In the genomic region with DNA sequence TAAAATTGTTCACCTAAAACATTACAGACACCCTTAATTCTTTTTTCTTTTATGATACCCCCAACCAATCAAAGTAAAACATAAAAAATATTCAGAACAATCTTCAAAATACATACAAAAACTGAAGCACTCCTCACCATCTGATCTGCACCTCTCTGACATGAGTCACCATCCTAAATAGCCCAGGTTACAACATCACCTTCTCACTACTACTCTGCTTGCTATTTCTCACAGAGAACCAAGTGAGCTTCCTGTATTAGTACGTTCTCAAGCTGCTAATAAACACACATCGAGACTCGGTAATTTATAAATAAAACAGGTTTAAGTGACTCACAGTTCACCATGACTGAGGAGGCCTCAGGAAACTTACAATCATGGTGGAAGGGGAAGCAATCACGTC, we compare ENCODE assay signal across 31 cellular contexts.
"Had no signal": no experiment of that assay in that cellular context is flagged by ENCODE, and none has a peak within 500 bp of the region (broad histone marks: within the 10 kb centered on the region; RNA-seq: fewer than 3 reads in every experiment).

No MANE protein-coding gene starts in this region.

- H3K27me3 ChIP-seq: breast epithelium, MG63 had no signal

- H3K27ac Mint-ChIP-seq: activated CD4-positive, alpha-beta memory T cell treated with anti-CD3 and anti-CD28 coated beads, Interleukin-2, amount 10 ng/mL, durations not matched to agents 7 days and 5 days; activated naive CD4-positive, alpha-beta T cell treated with anti-CD3 and anti-CD28 coated beads, Interleukin-2, amount 50 U/mL, for 24 hours; activated T-cell treated with anti-CD3 and anti-CD28 coated beads, Interleukin-2, amount 50 U/mL, for 24 hours; activated T-helper 1 cell treated with anti-CD3 and anti-CD28 coated beads, Interleukin-12 subunit alpha, Interleukin-12 subunit beta, Interleukin-2, Interleukin-4 antibody, amounts not matched to agents 30 ng/mL and 10 ng/mL and 1 ng/mL, durations not matched to agents 14 hours and 24 hours and 36 hours had no signal

- H3K4me1 Mint-ChIP-seq: activated CD4-positive, alpha-beta memory T cell treated with anti-CD3 and anti-CD28 coated beads, Interleukin-2, amount 10 ng/mL, durations not matched to agents 7 days and 5 days; activated naive CD4-positive, alpha-beta T cell treated with anti-CD3 and anti-CD28 coated beads, Interleukin-2, amount 50 U/mL, for 24 hours; central memory CD8-positive, alpha-beta T cell had no signal

- H3K9me3 Mint-ChIP-seq: activated naive CD4-positive, alpha-beta T cell treated with anti-CD3 and anti-CD28 coated beads, Interleukin-2, amount 50 U/mL, for 24 hours had no signal

- H3K4me2 ChIP-seq: KMS-11 had no signal

- H3K9ac ChIP-seq: KMS-11 had no signal

- H3K27ac ChIP-seq: breast epithelium, KMS-11, VCaP had no signal

- FAIRE-seq: RCC 7860, TTC549 had no signal

- H3K4me1 ChIP-seq: breast epithelium had no signal

- H3K4me3 ChIP-seq: breast epithelium, MG63 had no signal

- H3K36me3 ChIP-seq: breast epithelium, MG63 had no signal

- DNase-seq: activated CD4-positive, alpha-beta memory T cell treated with anti-CD3 and anti-CD28 coated beads, Interleukin-2, amount 10 ng/mL, durations not matched to agents 7 days and 5 days; activated CD4-positive, alpha-beta T cell treated with anti-CD3 and anti-CD28 coated beads, Interleukin-2, amount 50 U/mL, for 1 hour; activated CD4-positive, CD25-positive, alpha-beta regulatory T cell; activated CD8-positive, alpha-beta memory T cell treated with anti-CD3 and anti-CD28 coated beads, Interleukin-2, amount 50 U/mL, for 4 hours; activated effector memory CD4-positive, alpha-beta T cell treated with Interleukin-2 at 50 U/mL for 16 hours; activated naive CD4-positive, alpha-beta T cell; activated T-cell treated with anti-CD3 and anti-CD28 coated beads, Interleukin-2, amount 50 U/mL, for 24 hours; aorta; MG63; MV-4-11; NCI-H1092 treated with DMSO at 0.1 percent for 48 hours; NCI-H1417 treated with DMSO at 0.1 percent for 48 hours; NCI-H1694; NCI-H2029; NCI-H2107; NCI-H2171 treated with DMSO at 0.1 percent for 48 hours; NCI-H345; NCI-H510A; NCI-H526 treated with DMSO at 0.1 percent for 48 hours; NCI-H82; SHP77 treated with DMSO at 0.1 percent for 48 hours; T-helper 2 cell; T1000 had no signal

- H3K27me3 Mint-ChIP-seq: activated CD4-positive, alpha-beta memory T cell treated with anti-CD3 and anti-CD28 coated beads, Interleukin-2, amount 10 ng/mL, durations not matched to agents 7 days and 5 days; activated naive CD4-positive, alpha-beta T cell treated with anti-CD3 and anti-CD28 coated beads, Interleukin-2, amount 50 U/mL, for 24 hours; activated T-cell treated with anti-CD3 and anti-CD28 coated beads, Interleukin-2, amount 50 U/mL, for 24 hours; central memory CD8-positive, alpha-beta T cell had no signal

- H3K36me3 Mint-ChIP-seq: activated naive CD4-positive, alpha-beta T cell treated with anti-CD3 and anti-CD28 coated beads, Interleukin-2, amount 50 U/mL, for 24 hours had no signal

- H3K4me3 Mint-ChIP-seq: activated CD4-positive, alpha-beta memory T cell treated with anti-CD3 and anti-CD28 coated beads, Interleukin-2, amount 10 ng/mL, durations not matched to agents 7 days and 5 days; activated naive CD4-positive, alpha-beta T cell treated with anti-CD3 and anti-CD28 coated beads, Interleukin-2, amount 50 U/mL, for 24 hours; activated T-cell treated with anti-CD3 and anti-CD28 coated beads, Interleukin-2, amount 50 U/mL, for 24 hours; activated T-helper 1 cell treated with anti-CD3 and anti-CD28 coated beads, Interleukin-12 subunit alpha, Interleukin-12 subunit beta, Interleukin-2, Interleukin-4 antibody, amounts not matched to agents 30 ng/mL and 10 ng/mL and 1 ng/mL, durations not matched to agents 14 hours and 24 hours and 36 hours; central memory CD8-positive, alpha-beta T cell had no signal

- H3K9me3 ChIP-seq: breast epithelium, MG63 had no signal
